24 cellular contexts compared by ENCODE assay signal in the genomic region with DNA sequence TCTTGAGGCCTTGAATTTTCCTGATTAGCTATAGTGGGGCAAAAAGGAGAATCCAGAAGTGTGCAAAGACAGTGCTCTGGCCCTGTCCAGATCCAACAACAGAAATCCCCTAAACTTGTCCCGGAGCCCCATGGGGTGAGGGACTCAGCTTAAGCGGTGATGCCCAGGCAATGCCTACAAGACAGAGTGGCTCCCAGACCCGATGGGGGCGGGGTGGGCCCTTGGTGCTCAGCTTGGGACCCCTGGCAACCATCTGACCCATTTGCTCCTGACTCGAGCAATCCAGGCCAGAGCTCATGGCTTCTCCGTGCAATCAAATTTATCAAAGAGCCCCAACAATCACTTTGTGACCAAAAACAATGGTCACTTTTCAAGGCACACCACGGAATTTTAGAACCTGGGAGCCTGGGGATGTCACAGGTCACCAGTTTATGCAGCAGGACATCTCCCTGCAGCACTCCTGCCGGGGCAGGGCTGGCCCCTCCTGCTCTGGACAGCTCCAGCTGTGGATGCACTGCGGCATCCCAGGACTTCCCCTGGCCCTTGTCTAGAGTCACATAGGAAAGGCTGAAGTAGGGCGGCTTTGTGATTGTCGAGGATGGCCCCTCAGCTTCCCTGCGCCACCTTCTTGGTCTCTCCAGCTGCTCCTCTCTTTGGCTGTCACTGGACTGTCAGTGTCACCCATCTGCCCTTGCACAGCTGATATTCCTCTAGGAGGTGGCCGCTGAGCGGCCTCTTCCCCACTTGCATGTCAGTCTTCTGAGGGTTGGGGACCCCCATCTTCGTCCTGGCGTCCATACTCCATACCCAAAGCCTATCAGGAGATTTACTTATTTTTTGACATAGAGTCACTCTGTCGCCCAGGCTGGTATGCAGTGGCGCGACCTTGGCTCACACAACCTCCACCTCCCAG. TPM values are rescaled to one million over a fixed set of nuclear protein-coding genes. Genes with fewer than 3 reads are reported as not detected.
DNase-seq lines count a peak whose midpoint lies in the region; ATAC-seq, FAIRE-seq and TF ChIP-seq lines count a peak whose summit lies in the region.
"Had no signal": no experiment of that assay in that cellular context is flagged by ENCODE, and none has a peak within 500 bp of the region (broad histone marks: within the 10 kb centered on the region; RNA-seq: fewer than 3 reads in every experiment).

No MANE protein-coding gene starts in this region.

- H3K4me1 ChIP-seq in RWPE2 (ENCODE audit: insufficient read depth, poor library complexity, severe bottlenecking) = peaks cover 11% of the 10 kb centered on the region
- peaks cover 47% of the 10 kb centered on the region; the same call in 1 of the 2 replicates for H3K4me1 ChIP-seq in iPS-20b (ENCODE audit: insufficient read depth, low read length)
- H3K4me1 ChIP-seq in gastrocnemius medialis = peaks cover 86 to 95% of the 10 kb centered on the region in 2 donors
- H3K4me1 ChIP-seq: adrenal gland had no signal

- no peak overlapping the region for H3K27ac Mint-ChIP-seq in stimulated activated effector memory CD8-positive, alpha-beta T cell treated with anti-CD3 and anti-CD28 coated beads, Interleukin-12 subunit alpha, Interleukin-12 subunit beta, amount 100 ng/mL, for 72 hours
- H3K27ac Mint-ChIP-seq: CD4-positive, alpha-beta memory T cell had no signal

- no peak overlapping the region for H3K27ac ChIP-seq in RWPE2 (ENCODE audit: poor library complexity, severe bottlenecking)
- H3K27ac ChIP-seq in iPS-20b (ENCODE audit: low read length) = peak overlapping the region; percentile 72
- H3K27ac ChIP-seq in gastrocnemius medialis = peak overlapping the region; percentile 48 to 98 (median 83)
- H3K27ac ChIP-seq: adrenal gland, ovary, WERI-Rb-1 had no signal

- H3K4me3 Mint-ChIP-seq in stimulated activated effector memory CD8-positive, alpha-beta T cell treated with anti-CD3 and anti-CD28 coated beads, Interleukin-12 subunit alpha, Interleukin-12 subunit beta, amount 100 ng/mL, for 72 hours = no peak overlapping the region
- H3K4me3 Mint-ChIP-seq: CD4-positive, alpha-beta memory T cell had no signal

- peak overlapping the region; percentile 71; the same call in 1 of the 2 replicates for H3K9ac ChIP-seq in iPS-20b (ENCODE audit: low read depth, low read length)

- no peaks in the 10 kb centered on the region for H3K9me3 Mint-ChIP-seq in stimulated activated effector memory CD8-positive, alpha-beta T cell treated with anti-CD3 and anti-CD28 coated beads, Interleukin-12 subunit alpha, Interleukin-12 subunit beta, amount 100 ng/mL, for 72 hours
- H3K9me3 Mint-ChIP-seq: CD4-positive, alpha-beta memory T cell had no signal

- no peak for FAIRE-seq in GM19239 (lab: Jason Lieb, UNC)
- FAIRE-seq: kidney had no signal

- no peaks in the 10 kb centered on the region for H3K9me3 ChIP-seq in RWPE2 (ENCODE audit: severe bottlenecking)
- H3K9me3 ChIP-seq in iPS-20b (ENCODE audit: insufficient read depth, low read depth, low read length) = no peaks in the 10 kb centered on the region
- no peaks in the 10 kb centered on the region for H3K9me3 ChIP-seq in gastrocnemius medialis
- H3K9me3 ChIP-seq: adrenal gland, breast epithelium, HAP-1, ovary had no signal

- no peak for TF ChIP-seq POLR2A in gastrocnemius medialis (IDR thresholded peaks at IDR 0.05)

- DNase-seq in H7 (peak; percentile 64), RWPE2 (ENCODE audit: low spot score) (peak; percentile 76), gastrocnemius medialis (no peak), NCI-H128 (lab: John Stamatoyannopoulos, UW; ENCODE audit: unreplicated experiment) (no peak), COR-L47 (lab: John Stamatoyannopoulos, UW) (no peak), GM19239 (ENCODE audit: insufficient read length, low spot score) (no peak)
- DNase-seq in stimulated activated effector memory CD8-positive, alpha-beta T cell treated with anti-CD3 and anti-CD28 coated beads, Interleukin-12 subunit alpha, Interleukin-12 subunit beta, amount 100 ng/mL, for 72 hours (ENCODE audit: low spot score in 2 of 2) = no peak
- DNase-seq: activated CD4-positive, alpha-beta T cell treated with anti-CD3 and anti-CD28 coated beads, Interleukin-2, amount 50 U/mL, for 4 hours; activated gamma-delta T cell treated with Interleukin-2 at 50 U/mL for 16 hours; adrenal gland; CD4-positive, alpha-beta memory T cell; foreskin fibroblast; IMR-90; kidney; NCI-H1694; stimulated activated CD4-positive, alpha-beta T cell treated with anti-CD3 and anti-CD28 coated beads, Interleukin-1b, Interleukin-23, amount 100 ng/mL, for 48 hours; stimulated activated naive CD8-positive, alpha-beta T cell treated with anti-CD3 and anti-CD28 coated beads, Interleukin-15, Interleukin-2, amounts not matched to agents 100 U/mL and 50 U/mL, for 24 hours; trophoblast cell; WERI-Rb-1 had no signal

- TF ChIP-seq CTCF in RWPE2 (IDR thresholded peaks at IDR 0.05; ENCODE audit: poor library complexity, severe bottlenecking) (no peak), gastrocnemius medialis (IDR thresholded peaks at IDR 0.05 in 4 of 5, conservative IDR thresholded peaks at IDR 0.05 in 1 of 5) (no peak)

- ATAC-seq in RWPE2 (ENCODE audit: low read depth) (no peak), gastrocnemius medialis (no peak)
- no peak for ATAC-seq in stimulated activated effector memory CD8-positive, alpha-beta T cell treated with anti-CD3 and anti-CD28 coated beads, Interleukin-12 subunit alpha, Interleukin-12 subunit beta, amount 100 ng/mL, for 72 hours
- ATAC-seq: stimulated activated naive CD8-positive, alpha-beta T cell treated with anti-CD3 and anti-CD28 coated beads, Interleukin-15, Interleukin-2, amounts not matched to agents 100 U/mL and 50 U/mL, for 24 hours had no signal

- intact Hi-C loops in gastrocnemius medialis (cut with DNase I; ENCODE audit: low total_unique reads) = no loop called here

- no peak overlapping the region for H3K4me3 ChIP-seq in H7 (ENCODE audit: insufficient read depth, low read depth, low read length)
- H3K4me3 ChIP-seq in RWPE2 (ENCODE audit: severe bottlenecking) = no peak overlapping the region
- H3K4me3 ChIP-seq in iPS-20b (ENCODE audit: low read length) = peak overlapping the region; percentile 51; the same call in 1 of the 2 replicates
- H3K4me3 ChIP-seq in gastrocnemius medialis = peak overlapping the region in 1 of 4 donors; percentile 52
- H3K4me3 ChIP-seq: adrenal gland, ovary had no signal

- peaks cover 4% of the 10 kb centered on the region for H3K36me3 ChIP-seq in H7 (replicated peaks; ENCODE audit: control insufficient read depth, insufficient read depth, low read length)
- H3K36me3 ChIP-seq in RWPE2 (ENCODE audit: low read depth) = no peaks in the 10 kb centered on the region
- peaks cover 46% of the 10 kb centered on the region for H3K36me3 ChIP-seq in iPS-20b (ENCODE audit: insufficient read depth, low read depth, low read length)
- H3K36me3 ChIP-seq in gastrocnemius medialis = peaks cover 0 to 1% of the 10 kb centered on the region in 2 donors
- H3K36me3 ChIP-seq: adrenal gland, breast epithelium, ovary, WERI-Rb-1 had no signal

- in situ Hi-C loops in gastrocnemius medialis (cut with MboI; ENCODE audit: low sequenced_read_pairs in 4 of 4) = loop anchor here in 2 of 4 donors (10.0 to 25.0 kb wide), 2 partner anchors 256 to 927 kb away; no protein-coding TSS in a partner anchor

- no peaks in the 10 kb centered on the region for H3K27me3 ChIP-seq in H7 (ENCODE audit: control insufficient read depth, insufficient read depth, low read length)
- no peaks in the 10 kb centered on the region for H3K27me3 ChIP-seq in RWPE2 (ENCODE audit: insufficient read depth, poor library complexity, severe bottlenecking)
- H3K27me3 ChIP-seq in iPS-20b (ENCODE audit: insufficient read depth, low read length) = no peaks in the 10 kb centered on the region
- H3K27me3 ChIP-seq in gastrocnemius medialis = no peaks in the 10 kb centered on the region
- H3K27me3 ChIP-seq: adrenal gland, breast epithelium, ovary had no signal

- H3K36me3 Mint-ChIP-seq in stimulated activated effector memory CD8-positive, alpha-beta T cell treated with anti-CD3 and anti-CD28 coated beads, Interleukin-12 subunit alpha, Interleukin-12 subunit beta, amount 100 ng/mL, for 72 hours = no peaks in the 10 kb centered on the region
- H3K36me3 Mint-ChIP-seq: CD4-positive, alpha-beta memory T cell had no signal

- H3K4me1 Mint-ChIP-seq in stimulated activated effector memory CD8-positive, alpha-beta T cell treated with anti-CD3 and anti-CD28 coated beads, Interleukin-12 subunit alpha, Interleukin-12 subunit beta, amount 100 ng/mL, for 72 hours = no peaks in the 10 kb centered on the region

RNA-seq across cellular contexts. Expression of gene RGMA, which starts 28.4 kb away (rescaled TPM):
- 32.6 and 34.3 TPM in 2 replicates for total RNA-seq in H7 (2014; rRNA removed; shearing (Covaris generic))
- 100 to 1,000 TPM; 150 to 290 (median 184) TPM for total RNA-seq in gastrocnemius medialis
- total RNA-seq: CD4-positive, alpha-beta memory T cell; T-helper 1 cell treated with Interleukin-12 subunit alpha and Interleukin-12 subunit beta and Interleukin-4 antibody, amounts not matched to agents 30 ng/mL and 1 ng/mL, for 36 hours had no signal

Comparison
In these comparisons a context has a peak if more than half of its experiments do, and no peak if none do; other contexts are left out.
1. DNase-seq: peak in H7 (single experiment) and RWPE2 (single experiment); none in gastrocnemius medialis (0 of 2), NCI-H128 (single experiment), COR-L47 (single experiment), GM19239 (single experiment) and stimulated activated effector memory CD8-positive, alpha-beta T cell treated with anti-CD3 and anti-CD28 coated beads, Interleukin-12 subunit alpha, Interleukin-12 subunit beta, amount 100 ng/mL, for 72 hours (0 of 2).